14 cellular contexts compared by ENCODE assay signal in genomic region chr17:10041916-10042588, GRCh38.
DNase-seq lines count a peak whose midpoint lies in the region; ATAC-seq, FAIRE-seq and TF ChIP-seq lines count a peak whose summit lies in the region.
"Had no signal": no experiment of that assay in that cellular context is flagged by ENCODE, and none has a peak within 500 bp of the region (broad histone marks: within the 10 kb centered on the region; RNA-seq: fewer than 3 reads in every experiment).

No MANE protein-coding gene starts in this region.

- peak; percentile 74 for FAIRE-seq in GM12892 (lab: Jason Lieb, UNC)

- DNase-seq in GM12892 (ENCODE audit: insufficient read length) (no peak), omental fat pad (ENCODE audit: low spot score) (no peak), cerebellar cortex (ENCODE audit: low spot score) (no peak), DMS53 treated with DMSO at 0.1 percent for 48 hours (lab: John Stamatoyannopoulos, UW; ENCODE audit: unreplicated experiment) (no peak), GOT3 (lab: John Stamatoyannopoulos, UW) (no peak)
- DNase-seq in activated T-cell treated with anti-CD3 and anti-CD28 coated beads, Interleukin-2, amount 50 U/mL, for 48 hours = no peak
- DNase-seq: activated CD4-positive, CD25-positive, alpha-beta regulatory T cell treated with anti-CD3 and anti-CD28 coated beads, Interleukin-2, amount 50 U/mL, for 72 hours; activated T-cell treated with anti-CD3 and anti-CD28 coated beads, Interleukin-2, amount 50 U/mL, for 4 hours; body of pancreas; head of caudate nucleus; stimulated activated CD4-positive, alpha-beta T cell treated with anti-CD3 and anti-CD28 coated beads, Interleukin-2, amount 100 ng/mL, for 48 hours; SW 1271 had no signal

- ATAC-seq in GM21447 (IDR thresholded peaks at IDR 0.05; ENCODE audit: unreplicated experiment) (peak; percentile 37), HG03565 (IDR thresholded peaks at IDR 0.05; ENCODE audit: unreplicated experiment) (peak; percentile 34), omental fat pad (ENCODE audit: low FRiP score) (peak; percentile 60)
- ATAC-seq: activated T-cell treated with anti-CD3 and anti-CD28 coated beads, Interleukin-2, amount 50 U/mL, for 4 hours; body of pancreas had no signal

- TF ChIP-seq POLR2A in GM12892 (IDR thresholded peaks at IDR 0.05; ENCODE audit: low read depth, low read length) = no peak

- no peak for TF ChIP-seq CTCF in omental fat pad (IDR thresholded peaks at IDR 0.05)
